In the genomic region with DNA sequence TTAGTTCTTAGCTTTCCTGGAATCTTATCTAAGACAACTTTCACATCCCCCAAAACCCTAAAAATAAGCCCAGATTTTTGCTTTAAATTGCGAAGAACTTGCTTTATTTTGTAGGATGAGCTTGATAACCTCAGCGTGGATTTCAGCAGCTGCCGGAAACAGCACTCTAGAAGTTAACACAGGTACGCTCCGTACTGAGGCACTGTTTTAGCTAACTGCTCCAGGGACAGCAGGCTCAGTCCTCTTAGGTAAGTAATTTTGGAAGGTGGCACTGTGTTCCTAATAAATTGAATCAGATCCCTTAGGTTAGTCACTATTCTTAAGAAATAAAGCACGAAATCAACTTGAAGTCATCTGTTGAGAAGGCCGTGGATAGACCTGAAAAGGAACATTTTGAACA, we compare ENCODE assay signal across 34 cellular contexts. TPM values are rescaled to one million over a fixed set of nuclear protein-coding genes. Genes with fewer than 3 reads are reported as not detected.
DNase-seq lines count a peak whose midpoint lies in the region; ATAC-seq and TF ChIP-seq lines count a peak whose summit lies in the region.
"Had no signal": no experiment of that assay in that cellular context is flagged by ENCODE, and none has a peak within 500 bp of the region (broad histone marks: within the 10 kb centered on the region; RNA-seq: fewer than 3 reads in every experiment).

No MANE protein-coding gene starts in this region.

- DNase-seq in CD4-positive, alpha-beta memory T cell: no peak
- DNase-seq in naive thymus-derived CD4-positive, alpha-beta T cell: no peak
- DNase-seq in substantia nigra (lab: John Stamatoyannopoulos, UW) (no peak), HuH-7.5 (ENCODE audit: low spot score) (no peak), left lobe of liver (ENCODE audit: low spot score) (no peak)
- no peak for DNase-seq in stimulated activated CD4-positive, alpha-beta T cell treated with anti-CD3 and anti-CD28 coated beads, Interleukin-2, amount 100 ng/mL, for 48 hours
- no peak for DNase-seq in activated T-helper 2 cell treated with anti-CD3 and anti-CD28 coated beads, Interferon-gamma antibody, Interleukin-2, Interleukin-4, amounts not matched to agents 10 μg/mL and 5 μg/mL and 100 μg/mL, durations not matched to agents 14 hours and 24 hours and 36 hours (ENCODE audit: low spot score)
- DNase-seq: activated CD4-positive, alpha-beta T cell treated with anti-CD3 and anti-CD28 coated beads, Interleukin-2, amount 10 ng/mL, durations not matched to agents 24 days and 14 days; activated CD8-positive, alpha-beta memory T cell treated with anti-CD3 and anti-CD28 coated beads for 24 hours; activated effector memory CD4-positive, alpha-beta T cell treated with anti-CD3 and anti-CD28 coated beads, Interleukin-2, amount 50 U/mL, for 16 hours; activated naive CD8-positive, alpha-beta T cell treated with anti-CD3 and anti-CD28 coated beads, Interleukin-2, amount 10 ng/mL, durations not matched to agents 7 days and 5 days; activated T-cell treated with anti-CD3 and anti-CD28 coated beads, Interleukin-2, amount 50 U/mL, for 1 hour; Calu3; central memory CD4-positive, alpha-beta T cell; DMS79; erythroblast; H7; heart right ventricle; kidney glomerular epithelial cell; lower lobe of right lung; mucosa of descending colon; NCI-H1930; NCI-H2171 treated with DMSO at 0.1 percent for 48 hours; NCI-H524; OCI-M1; posterior cingulate gyrus; right lobe of liver; stimulated activated CD4-positive, alpha-beta T cell treated with anti-CD3 and anti-CD28 coated beads, Interleukin-4, amount 100 ng/mL, for 24 hours; T1000; upper lobe of right lung had no signal

- H3K36me3 Mint-ChIP-seq in CD4-positive, alpha-beta memory T cell: peaks cover 0 to 3% of the 10 kb centered on the region in 2 donors
- H3K36me3 Mint-ChIP-seq in brain: no peaks in the 10 kb centered on the region
- no peaks in the 10 kb centered on the region for H3K36me3 Mint-ChIP-seq in naive thymus-derived CD4-positive, alpha-beta T cell
- no peaks in the 10 kb centered on the region for H3K36me3 Mint-ChIP-seq in activated T-helper 2 cell treated with anti-CD3 and anti-CD28 coated beads, Interferon-gamma antibody, Interleukin-2, Interleukin-4, amounts not matched to agents 10 μg/mL and 5 μg/mL and 100 μg/mL, durations not matched to agents 14 hours and 24 hours and 36 hours (ENCODE audit: low read depth)
- H3K36me3 Mint-ChIP-seq: activated naive CD8-positive, alpha-beta T cell treated with anti-CD3 and anti-CD28 coated beads, Interleukin-2, amount 10 ng/mL, durations not matched to agents 7 days and 5 days had no signal

- peaks cover 9% of the 10 kb centered on the region for H3K4me1 ChIP-seq in CD4-positive, alpha-beta memory T cell (ENCODE audit: insufficient read depth, low read length)
- peaks cover 3 to 5% of the 10 kb centered on the region in 2 donors for H3K4me1 ChIP-seq in naive thymus-derived CD4-positive, alpha-beta T cell (ENCODE audit: control insufficient read depth in 2 of 2, insufficient read depth in 2 of 2, low read length in 2 of 2)

- H3K9me3 ChIP-seq in CD4-positive, alpha-beta memory T cell (ENCODE audit: control insufficient read depth in 1 of 2, low read length in 2 of 2): no peaks in the 10 kb centered on the region
- H3K9me3 ChIP-seq in naive thymus-derived CD4-positive, alpha-beta T cell (ENCODE audit: control insufficient read depth in 2 of 3, low read length in 3 of 3): no peaks in the 10 kb centered on the region
- H3K9me3 ChIP-seq: lower lobe of right lung, mucosa of descending colon, right lobe of liver, upper lobe of right lung had no signal

- peaks cover 6 to 10% (median 8%) of the 10 kb centered on the region in 4 donors for H3K4me1 Mint-ChIP-seq in CD4-positive, alpha-beta memory T cell
- peaks cover 5% of the 10 kb centered on the region for H3K4me1 Mint-ChIP-seq in brain
- H3K4me1 Mint-ChIP-seq in naive thymus-derived CD4-positive, alpha-beta T cell: peaks cover 0 to 27% (median 14%) of the 10 kb centered on the region in 7 donors
- H3K4me1 Mint-ChIP-seq in activated T-helper 2 cell treated with anti-CD3 and anti-CD28 coated beads, Interferon-gamma antibody, Interleukin-2, Interleukin-4, amounts not matched to agents 10 μg/mL and 5 μg/mL and 100 μg/mL, durations not matched to agents 14 hours and 24 hours and 36 hours (ENCODE audit: low read depth): peaks cover 6% of the 10 kb centered on the region

- no peak for ATAC-seq in naive thymus-derived CD4-positive, alpha-beta T cell
- ATAC-seq in left lobe of liver: no peak
- ATAC-seq: heart right ventricle, lower lobe of right lung, mucosa of descending colon, right lobe of liver, upper lobe of right lung had no signal

- H3K27ac ChIP-seq in CD4-positive, alpha-beta memory T cell (ENCODE audit: low read depth, low read length): no peak overlapping the region
- H3K27ac ChIP-seq in naive thymus-derived CD4-positive, alpha-beta T cell (ENCODE audit: low read depth, low read length): no peak overlapping the region
- H3K27ac ChIP-seq in substantia nigra (ENCODE audit: low read depth, low read length, poor library complexity, severe bottlenecking): peak overlapping the region; percentile 92
- H3K27ac ChIP-seq: C4-2B, HL-60, KMS-11, right lobe of liver had no signal

- H3K27ac Mint-ChIP-seq in CD4-positive, alpha-beta memory T cell: peak overlapping the region in 2 of 7 donors; percentile 4 to 77
- peak overlapping the region in 1 of 5 experiments; percentile 92 for H3K27ac Mint-ChIP-seq in brain
- no peak overlapping the region for H3K27ac Mint-ChIP-seq in naive thymus-derived CD4-positive, alpha-beta T cell
- H3K27ac Mint-ChIP-seq in activated T-helper 2 cell treated with anti-CD3 and anti-CD28 coated beads, Interferon-gamma antibody, Interleukin-2, Interleukin-4, amounts not matched to agents 10 μg/mL and 5 μg/mL and 100 μg/mL, durations not matched to agents 14 hours and 24 hours and 36 hours: no peak overlapping the region
- H3K27ac Mint-ChIP-seq: activated CD4-positive, alpha-beta T cell treated with anti-CD3 and anti-CD28 coated beads, Interleukin-2, amount 10 ng/mL, durations not matched to agents 24 days and 14 days; activated naive CD8-positive, alpha-beta T cell treated with anti-CD3 and anti-CD28 coated beads, Interleukin-2, amount 10 ng/mL, durations not matched to agents 7 days and 5 days had no signal

- no peak for TF ChIP-seq CTCF in brain (conservative IDR thresholded peaks at IDR 0.05)

- peaks cover 9% of the 10 kb centered on the region for H3K27me3 ChIP-seq in CD4-positive, alpha-beta memory T cell (ENCODE audit: insufficient read depth, low read length)
- H3K27me3 ChIP-seq in naive thymus-derived CD4-positive, alpha-beta T cell (ENCODE audit: control insufficient read depth in 2 of 2, insufficient read depth in 2 of 2, low read length in 2 of 2): peaks cover 0 to 13% of the 10 kb centered on the region in 2 donors
- H3K27me3 ChIP-seq: right lobe of liver, upper lobe of right lung had no signal

- H3K4me3 Mint-ChIP-seq in CD4-positive, alpha-beta memory T cell: peak overlapping the region in 5 of 8 donors; percentile 33 to 85 (median 44)
- H3K4me3 Mint-ChIP-seq in brain: peak overlapping the region in 3 of 5 experiments; percentile 84 to 92 (median 85)
- peak overlapping the region in 6 of 10 donors; percentile 66 to 86 (median 79) for H3K4me3 Mint-ChIP-seq in naive thymus-derived CD4-positive, alpha-beta T cell
- H3K4me3 Mint-ChIP-seq in activated T-helper 2 cell treated with anti-CD3 and anti-CD28 coated beads, Interferon-gamma antibody, Interleukin-2, Interleukin-4, amounts not matched to agents 10 μg/mL and 5 μg/mL and 100 μg/mL, durations not matched to agents 14 hours and 24 hours and 36 hours (ENCODE audit: low read depth): no peak overlapping the region

- H3K4me3 ChIP-seq in CD4-positive, alpha-beta memory T cell (ENCODE audit: low read length in 2 of 2): no peak overlapping the region
- H3K4me3 ChIP-seq in naive thymus-derived CD4-positive, alpha-beta T cell (ENCODE audit: low read length): no peak overlapping the region
- H3K4me3 ChIP-seq: mucosa of descending colon, right lobe of liver had no signal

- peaks cover 0 to 3% (median 0%) of the 10 kb centered on the region in 8 donors for H3K9me3 Mint-ChIP-seq in CD4-positive, alpha-beta memory T cell
- peaks cover 0 to 4% (median 2%) of the 10 kb centered on the region in 5 experiments for H3K9me3 Mint-ChIP-seq in brain
- H3K9me3 Mint-ChIP-seq in naive thymus-derived CD4-positive, alpha-beta T cell: peaks cover 0 to 2% (median 0%) of the 10 kb centered on the region in 11 donors
- H3K9me3 Mint-ChIP-seq in activated T-helper 2 cell treated with anti-CD3 and anti-CD28 coated beads, Interferon-gamma antibody, Interleukin-2, Interleukin-4, amounts not matched to agents 10 μg/mL and 5 μg/mL and 100 μg/mL, durations not matched to agents 14 hours and 24 hours and 36 hours: no peaks in the 10 kb centered on the region
- H3K9me3 Mint-ChIP-seq: activated CD4-positive, alpha-beta T cell treated with anti-CD3 and anti-CD28 coated beads, Interleukin-2, amount 10 ng/mL, durations not matched to agents 24 days and 14 days; activated naive CD8-positive, alpha-beta T cell treated with anti-CD3 and anti-CD28 coated beads, Interleukin-2, amount 10 ng/mL, durations not matched to agents 7 days and 5 days had no signal

- intact Hi-C loops in CD4-positive, alpha-beta memory T cell (cut with micrococcal nuclease): no loop called here
- intact Hi-C loops in naive thymus-derived CD4-positive, alpha-beta T cell (cut with micrococcal nuclease): no loop called here
- intact Hi-C loops in activated T-helper 2 cell treated with anti-CD3 and anti-CD28 coated beads, Interferon-gamma antibody, Interleukin-2, Interleukin-4, amounts not matched to agents 10 μg/mL and 5 μg/mL and 100 μg/mL, durations not matched to agents 14 hours and 24 hours and 36 hours (cut with micrococcal nuclease): no loop called here

- H3K27me3 Mint-ChIP-seq in CD4-positive, alpha-beta memory T cell: peaks cover 14 to 17% of the 10 kb centered on the region in 2 donors
- peaks cover 42% of the 10 kb centered on the region for H3K27me3 Mint-ChIP-seq in brain
- H3K27me3 Mint-ChIP-seq in naive thymus-derived CD4-positive, alpha-beta T cell: peaks cover 12 to 38% (median 22%) of the 10 kb centered on the region in 5 donors
- peaks cover 37% of the 10 kb centered on the region for H3K27me3 Mint-ChIP-seq in activated T-helper 2 cell treated with anti-CD3 and anti-CD28 coated beads, Interferon-gamma antibody, Interleukin-2, Interleukin-4, amounts not matched to agents 10 μg/mL and 5 μg/mL and 100 μg/mL, durations not matched to agents 14 hours and 24 hours and 36 hours (ENCODE audit: low read depth)

- CTCF ChIA-PET in CD4-positive, alpha-beta memory T cell (lab: Charles Lee; ENCODE audit: partially characterized antibody): no interaction called here
- CTCF ChIA-PET in naive thymus-derived CD4-positive, alpha-beta T cell (lab: Charles Lee): no interaction called here

- POLR2A ChIA-PET in CD4-positive, alpha-beta memory T cell (lab: Charles Lee; ENCODE audit: partially characterized antibody): interaction anchor here (0.6 kb wide), 1 partner anchor 153 kb away, joined by 3 read pairs; no protein-coding TSS in a partner anchor
- POLR2A ChIA-PET in naive thymus-derived CD4-positive, alpha-beta T cell (lab: Charles Lee): no interaction called here

- no peaks in the 10 kb centered on the region for H3K36me3 ChIP-seq in CD4-positive, alpha-beta memory T cell (ENCODE audit: insufficient read depth, low read length)
- no peaks in the 10 kb centered on the region for H3K36me3 ChIP-seq in naive thymus-derived CD4-positive, alpha-beta T cell (ENCODE audit: control insufficient read depth in 2 of 3, insufficient read depth in 3 of 3, low read length in 3 of 3)
- H3K36me3 ChIP-seq: heart right ventricle, lower lobe of right lung, right lobe of liver, upper lobe of right lung had no signal

RNA-seq across cellular contexts. Expression of a gene that starts 2.2 kb away (rescaled TPM):
- 10 to 100 TPM; 32.1 to 35.2 TPM for total RNA-seq in CD4-positive, alpha-beta memory T cell
- polyA plus RNA-seq in CD4-positive, alpha-beta memory T cell: 10 to 100 TPM in 1 of 2 donors, 1 to 10 TPM in 1; 3.4 to 18.9 TPM
- polyA plus RNA-seq in brain (ENCODE audit: insufficient read depth, low read depth, low replicate concordance): 59.9 TPM
- 10 to 100 TPM in 1 of 5 experiments, 1 to 10 TPM in 4; 4.0 to 31.7 (median 5.1) TPM for total RNA-seq in naive thymus-derived CD4-positive, alpha-beta T cell
- polyA plus RNA-seq in naive thymus-derived CD4-positive, alpha-beta T cell: under 1 TPM; 0.40 to 0.55 TPM
- total RNA-seq in left lobe of liver: 26.1 TPM
- 0.87 and 1.1 TPM in 2 replicates for total RNA-seq in activated T-helper 2 cell treated with anti-CD3 and anti-CD28 coated beads, Interferon-gamma antibody, Interleukin-2, Interleukin-4, amounts not matched to agents 10 μg/mL and 5 μg/mL and 100 μg/mL, durations not matched to agents 14 hours and 24 hours and 36 hours
- total RNA-seq: Calu3 had no signal
